20 cellular contexts compared by ENCODE assay signal in the genomic region with DNA sequence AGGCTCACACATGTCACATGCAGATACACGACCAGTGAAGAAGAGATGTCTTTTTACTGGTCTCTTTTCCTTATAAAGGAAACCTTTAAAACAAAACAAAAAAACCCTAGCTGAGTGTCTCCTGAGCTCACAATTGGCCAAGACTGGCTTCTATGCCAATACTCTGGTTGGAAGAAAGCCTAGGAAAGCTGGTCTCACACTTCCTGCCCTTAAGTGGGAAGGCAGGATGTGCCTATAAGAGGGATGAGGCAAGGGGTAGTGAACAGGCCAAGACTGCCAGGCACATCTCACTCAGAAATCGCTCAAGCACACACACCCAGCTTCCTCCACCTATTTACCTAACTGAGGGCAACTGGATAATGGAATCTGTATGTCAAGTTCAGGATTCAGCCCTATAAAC. TPM values are rescaled to one million over a fixed set of nuclear protein-coding genes. Genes with fewer than 3 reads are reported as not detected.
A peak's percentile ranks its signal among the peaks of the same experiment; 100 is the strongest.
DNase-seq lines count a peak whose midpoint lies in the region; ATAC-seq and TF ChIP-seq lines count a peak whose summit lies in the region.
"Had no signal": no experiment of that assay in that cellular context is flagged by ENCODE, and none has a peak within 500 bp of the region (broad histone marks: within the 10 kb centered on the region; RNA-seq: fewer than 3 reads in every experiment).

No MANE protein-coding gene starts in this region.

- H2AFZ ChIP-seq in fibroblast of lung (ENCODE audit: low read length) = no peak overlapping the region

- peak; percentile 73 for DNase-seq in GM04504 (ENCODE audit: low read depth)
- DNase-seq in SJSA1 (ENCODE audit: low read depth in 1 of 2, low spot score in 2 of 2) = no peak
- peak; percentile 79 to 88 for DNase-seq in fibroblast of lung (ENCODE audit: low read depth in 2 of 2)
- peak; percentile 90 for DNase-seq in stromal cell of bone marrow (ENCODE audit: low read depth)
- DNase-seq in T-helper 1 cell = no peak
- DNase-seq in UCSD-AML1 (lab: John Stamatoyannopoulos, UW; ENCODE audit: unreplicated experiment) = no peak
- DNase-seq in activated naive CD4-positive, alpha-beta T cell treated with anti-CD3 and anti-CD28 coated beads, Interleukin-2, amount 50 U/mL, for 16 hours = no peak
- DNase-seq: activated CD4-positive, alpha-beta T cell treated with anti-CD3 and anti-CD28 coated beads, Interleukin-2, amount 50 U/mL, for 4 hours; activated T-cell treated with anti-CD3 and anti-CD28 coated beads, Interleukin-2, amount 50 U/mL, for 1 hour; colonic mucosa; DMS153; esophagus squamous epithelium; lower lobe of right lung; naive thymus-derived CD8-positive, alpha-beta T cell; NCI-H146; NCI-H446 treated with DMSO at 0.1 percent for 48 hours; SIG-M5; T1000 had no signal

- TF ChIP-seq CTCF in fibroblast of lung (conservative IDR thresholded peaks at IDR 0.05 in 1 of 2, IDR thresholded peaks at IDR 0.05 in 1 of 2; ENCODE audit: low read depth in 1 of 2, low read length in 2 of 2) = no peak

- H3K4me3 ChIP-seq in SJSA1 (no peak overlapping the region), fibroblast of lung (replicated peaks in 1 of 4; ENCODE audit: control extremely low read depth in 1 of 4, insufficient read depth in 1 of 4, low read depth in 3 of 4, low read length in 4 of 4) (no peak overlapping the region)
- H3K4me3 ChIP-seq: BLaER1 treated with 17β-estradiol and CSF1 and Interleukin-3, amounts not matched to agents 10 nM and 100 nM; colonic mucosa; esophagus squamous epithelium; lower lobe of right lung had no signal

- H3K27me3 ChIP-seq in SJSA1 (replicated peaks) = no peaks in the 10 kb centered on the region
- no peaks in the 10 kb centered on the region for H3K27me3 ChIP-seq in fibroblast of lung (ENCODE audit: control insufficient read depth, insufficient read depth, low read length)
- H3K27me3 ChIP-seq: BLaER1 treated with 17β-estradiol and CSF1 and Interleukin-3, amounts not matched to agents 10 nM and 100 nM; colonic mucosa; esophagus squamous epithelium had no signal

- no peak for ATAC-seq in HG02763 (IDR thresholded peaks at IDR 0.05; ENCODE audit: unreplicated experiment)
- ATAC-seq: lower lobe of right lung; naive thymus-derived CD8-positive, alpha-beta T cell had no signal

- H3K4me2 ChIP-seq in fibroblast of lung (ENCODE audit: extremely low read depth, insufficient read depth, low read length) = no peak overlapping the region
- H3K4me2 ChIP-seq: BLaER1 treated with 17β-estradiol and CSF1 and Interleukin-3, amounts not matched to agents 10 nM and 100 nM had no signal

- H3K27ac ChIP-seq in SJSA1 = peak overlapping the region; percentile 11; the same call in 1 of the 2 replicates
- no peak overlapping the region for H3K27ac ChIP-seq in fibroblast of lung (ENCODE audit: insufficient read depth, low read length)
- H3K27ac ChIP-seq: BLaER1 treated with 17β-estradiol and CSF1 and Interleukin-3, amounts not matched to agents 10 nM and 100 nM; colonic mucosa; esophagus squamous epithelium; lower lobe of right lung had no signal

- no peaks in the 10 kb centered on the region for H4K20me1 ChIP-seq in fibroblast of lung (ENCODE audit: control insufficient read depth, extremely low read depth, insufficient read depth, low read length)
- H4K20me1 ChIP-seq: BLaER1 treated with 17β-estradiol and CSF1 and Interleukin-3, amounts not matched to agents 10 nM and 100 nM had no signal

- H3K79me2 ChIP-seq in fibroblast of lung (ENCODE audit: control insufficient read depth, insufficient read depth, low read length) = no peaks in the 10 kb centered on the region

- no peaks in the 10 kb centered on the region for H3K36me3 ChIP-seq in SJSA1
- H3K36me3 ChIP-seq in fibroblast of lung (ENCODE audit: control insufficient read depth, insufficient read depth, low read length) = no peaks in the 10 kb centered on the region
- H3K36me3 ChIP-seq: BLaER1 treated with 17β-estradiol and CSF1 and Interleukin-3, amounts not matched to agents 10 nM and 100 nM; colonic mucosa; esophagus squamous epithelium; lower lobe of right lung had no signal

- H3K4me1 ChIP-seq in SJSA1 (replicated peaks) = peaks cover 39% of the 10 kb centered on the region
- peaks cover 13% of the 10 kb centered on the region for H3K4me1 ChIP-seq in fibroblast of lung (ENCODE audit: control insufficient read depth, extremely low read depth, insufficient read depth, low read length)
- H3K4me1 ChIP-seq: BLaER1 treated with 17β-estradiol and CSF1 and Interleukin-3, amounts not matched to agents 10 nM and 100 nM; colonic mucosa; lower lobe of right lung had no signal

- H3K9me3 ChIP-seq in SJSA1 (replicated peaks) (peaks cover 5% of the 10 kb centered on the region; the same call in 1 of the 2 replicates), fibroblast of lung (ENCODE audit: control insufficient read depth, insufficient read depth, low read depth, low read length) (no peaks in the 10 kb centered on the region)
- H3K9me3 ChIP-seq: colonic mucosa, esophagus squamous epithelium, lower lobe of right lung had no signal

- H3K9ac ChIP-seq in fibroblast of lung (ENCODE audit: insufficient read depth, low read length) = no peak overlapping the region
- H3K9ac ChIP-seq: BLaER1 treated with 17β-estradiol and CSF1 and Interleukin-3, amounts not matched to agents 10 nM and 100 nM had no signal

RNA-seq across cellular contexts. Expression of gene SOCS2, which starts 50.0 kb away (rescaled TPM):
- total RNA-seq in SJSA1 (2014; rRNA removed; shearing (Covaris generic)) = 19.2 and 34.7 TPM in 2 replicates
- 75.5 and 105 TPM in 2 replicates for total RNA-seq in fibroblast of lung
- 69.1 and 113 TPM in 2 replicates for polyA plus RNA-seq in fibroblast of lung
- polyA plus RNA-seq in fibroblast of lung (2012) = 45.4 and 69.0 TPM in 2 replicates
- 26.7 and 43.3 TPM in 2 replicates for polyA minus RNA-seq in fibroblast of lung (ENCODE audit: low replicate concordance)

RNA-seq across cellular contexts. Expression of gene CRADD, which starts 54.7 kb away (rescaled TPM):
- 14.3 and 18.8 TPM in 2 replicates for total RNA-seq in SJSA1 (2014; rRNA removed; shearing (Covaris generic))
- total RNA-seq in fibroblast of lung = 11.8 and 21.1 TPM in 2 replicates
- polyA plus RNA-seq in fibroblast of lung = 13.5 and 19.7 TPM in 2 replicates
- 10.5 and 12.1 TPM in 2 replicates for polyA plus RNA-seq in fibroblast of lung (2012)
- polyA minus RNA-seq in fibroblast of lung (ENCODE audit: low replicate concordance) = 5.7 and 13.2 TPM in 2 replicates

Comparison
In these comparisons a context has a peak if more than half of its experiments do, and no peak if none do; other contexts are left out.
1. DNase-seq: peak in GM04504 (single experiment), fibroblast of lung (2 of 2) and stromal cell of bone marrow (single experiment); none in SJSA1 (0 of 2), T-helper 1 cell (0 of 5), UCSD-AML1 (single experiment) and activated naive CD4-positive, alpha-beta T cell treated with anti-CD3 and anti-CD28 coated beads, Interleukin-2, amount 50 U/mL, for 16 hours (single experiment).